Comparison of ENCODE assay signal across 11 cellular contexts in genomic region chr2:62415019-62415431, GRCh38.
DNase-seq lines count a peak whose midpoint lies in the region; ATAC-seq and TF ChIP-seq lines count a peak whose summit lies in the region.
"Had no signal": no experiment of that assay in that cellular context is flagged by ENCODE, and none has a peak within 500 bp of the region (broad histone marks: within the 10 kb centered on the region; RNA-seq: fewer than 3 reads in every experiment).

No MANE protein-coding gene starts in this region.

- H3K4me2 ChIP-seq in mammary epithelial cell (ENCODE audit: insufficient read depth, low read depth, low read length) = no peak overlapping the region
- no peak overlapping the region for H3K4me2 ChIP-seq in hepatocyte

- H3K4me3 ChIP-seq in mammary epithelial cell (replicated peaks in 1 of 3; ENCODE audit: insufficient read depth in 1 of 3, low read depth in 2 of 3, low read length in 3 of 3) = no peak overlapping the region
- no peak overlapping the region for H3K4me3 ChIP-seq in hepatocyte

- no peaks in the 10 kb centered on the region for H3K27me3 ChIP-seq in mammary epithelial cell (ENCODE audit: insufficient read depth, low read length)
- H3K27me3 ChIP-seq in hepatocyte = no peaks in the 10 kb centered on the region

- no peak overlapping the region for H3K9ac ChIP-seq in mammary epithelial cell (ENCODE audit: insufficient read depth, low read length)

- peak overlapping the region; percentile 27 for H2AFZ ChIP-seq in mammary epithelial cell (ENCODE audit: low read depth, low read length)
- H2AFZ ChIP-seq in hepatocyte = no peak overlapping the region

- H3K9me3 ChIP-seq in mammary epithelial cell (replicated peaks; ENCODE audit: insufficient read depth, low read length) (no peaks in the 10 kb centered on the region), hepatocyte (ENCODE audit: low read depth) (no peaks in the 10 kb centered on the region)

- dilution Hi-C loops in mammary epithelial cell (cut with HindIII; ENCODE audit: low sequenced_read_pairs) = no loop called here

- in situ Hi-C loops in mammary epithelial cell (cut with MboI; ENCODE audit: low sequenced_read_pairs in 2 of 2) = no loop called here

- H3K4me1 Mint-ChIP-seq in nephron progenitor cell = peaks cover 22% of the 10 kb centered on the region

- no peaks in the 10 kb centered on the region for H3K27me3 Mint-ChIP-seq in nephron progenitor cell (ENCODE audit: low read depth, poor library complexity)

- ATAC-seq in GM19351 (IDR thresholded peaks at IDR 0.05; ENCODE audit: unreplicated experiment) (peak; percentile 86), HG03103 (IDR thresholded peaks at IDR 0.05; ENCODE audit: low read depth, unreplicated experiment) (peak; percentile 68)

- H3K4me1 ChIP-seq in mammary epithelial cell (ENCODE audit: insufficient read depth, low read length) (peaks cover 18% of the 10 kb centered on the region), hepatocyte (ENCODE audit: insufficient read depth) (peaks cover 12% of the 10 kb centered on the region)

- no peaks in the 10 kb centered on the region for H3K79me2 ChIP-seq in mammary epithelial cell (ENCODE audit: insufficient read depth, low read length)
- no peaks in the 10 kb centered on the region for H3K79me2 ChIP-seq in hepatocyte

- H3K4me3 Mint-ChIP-seq in nephron progenitor cell = no peak overlapping the region

- intact Hi-C loops in mammary epithelial cell (cut with micrococcal nuclease) = no loop called here

- no peaks in the 10 kb centered on the region for H3K36me3 ChIP-seq in mammary epithelial cell (ENCODE audit: insufficient read depth, low read length)
- H3K36me3 ChIP-seq in hepatocyte (replicated peaks; ENCODE audit: insufficient read depth, low read depth) = no peaks in the 10 kb centered on the region

- WGBS in mammary epithelial cell (ENCODE audit: low coverage, missing lambda C conversion rate) = 100% methylated on average over 3 of the region's 4 CpGs
- WGBS in hepatocyte (ENCODE audit: low lambda C conversion rate, missing lambda C conversion rate) = 89% methylated on average over 4 of the region's 4 CpGs

- H3K9me2 ChIP-seq in hepatocyte (replicated peaks; ENCODE audit: insufficient read depth) = no peaks in the 10 kb centered on the region

- CTCF ChIA-PET in mammary epithelial cell (lab: Charles Lee; ENCODE audit: low non-redundant PET) = no interaction called here

- BruUV-seq in mammary epithelial cell (replicated peaks; lab: Mats Ljungman, UMichigan) = no TSS peak

- no peaks in the 10 kb centered on the region for H3K36me3 Mint-ChIP-seq in nephron progenitor cell (ENCODE audit: low read depth)
- H3K36me3 Mint-ChIP-seq: activated naive CD4-positive, alpha-beta T cell treated with anti-CD3 and anti-CD28 coated beads, Interleukin-2, amount 50 U/mL, for 72 hours had no signal

- H4K20me1 ChIP-seq in mammary epithelial cell (ENCODE audit: insufficient read depth, low read length) (no peaks in the 10 kb centered on the region), hepatocyte (ENCODE audit: insufficient read depth, poor library complexity, severe bottlenecking) (no peaks in the 10 kb centered on the region)

- peaks cover 24% of the 10 kb centered on the region for H3K9me3 Mint-ChIP-seq in nephron progenitor cell
- H3K9me3 Mint-ChIP-seq: activated naive CD4-positive, alpha-beta T cell treated with anti-CD3 and anti-CD28 coated beads, Interleukin-2, amount 50 U/mL, for 72 hours had no signal

- TF ChIP-seq CTCF in mammary epithelial cell (conservative IDR thresholded peaks at IDR 0.05 in 1 of 2, IDR thresholded peaks at IDR 0.05 in 1 of 2; ENCODE audit: extremely low read depth in 1 of 2, insufficient read depth in 1 of 2, low read depth in 1 of 2, low read length in 2 of 2) = no peak
- no peak for TF ChIP-seq CTCF in nephron progenitor cell (IDR thresholded peaks at IDR 0.05)
- no peak for TF ChIP-seq CTCF in hepatocyte (IDR thresholded peaks at IDR 0.05; ENCODE audit: poor library complexity)

- H3K27ac ChIP-seq in mammary epithelial cell (ENCODE audit: insufficient read depth, low read depth, low read length) = no peak overlapping the region
- no peak overlapping the region for H3K27ac ChIP-seq in hepatocyte

- DNase-seq in CD1c-positive myeloid dendritic cell (ENCODE audit: extremely low spot score) (peak; percentile 30), mammary epithelial cell (no peak), NCI-H2081 treated with DMSO at 0.1 percent for 48 hours (lab: John Stamatoyannopoulos, UW) (no peak), nephron progenitor cell (no peak), hepatocyte (ENCODE audit: low spot score) (no peak)
- DNase-seq in activated CD4-positive, alpha-beta T cell treated with anti-CD3 and anti-CD28 coated beads for 4 hours = no peak
- DNase-seq: NCI-H1694; stimulated activated CD4-positive, alpha-beta T cell treated with anti-CD3 and anti-CD28 coated beads, Interleukin-2, amount 100 ng/mL, for 48 hours had no signal

- H3K27ac Mint-ChIP-seq in nephron progenitor cell = no peak overlapping the region
- H3K27ac Mint-ChIP-seq: activated naive CD4-positive, alpha-beta T cell treated with anti-CD3 and anti-CD28 coated beads, Interleukin-2, amount 50 U/mL, for 72 hours had no signal
